8 cellular contexts compared by ENCODE assay signal in genomic region chr1:203607169-203607873, GRCh38. TPM values are rescaled to one million over a fixed set of nuclear protein-coding genes. Genes with fewer than 3 reads are reported as not detected.
DNase-seq lines count a peak whose midpoint lies in the region; ATAC-seq, FAIRE-seq and TF ChIP-seq lines count a peak whose summit lies in the region.

No MANE protein-coding gene starts in this region.

- H3K9me3 ChIP-seq in right lobe of liver: no peaks in the 10 kb centered on the region
- H3K9me3 ChIP-seq in HepG2 (ENCODE audit: low read length): no peaks in the 10 kb centered on the region
- H3K9me3 ChIP-seq in ovary: no peaks in the 10 kb centered on the region

- WGBS in right lobe of liver (ENCODE audit: insufficient coverage, low coverage, low lambda C conversion rate, missing lambda C conversion rate): 73% methylated on average over 5 of the region's 8 CpGs
- WGBS in HepG2 (ENCODE audit: low lambda C conversion rate): 39% methylated on average over 8 of the region's 8 CpGs
- WGBS in ovary, 3 donors: 40 to 52% (median 43%) methylated on average over 8 of the region's 8 CpGs

- no peak for FAIRE-seq in HepG2 (lab: Jason Lieb, UNC)

- H3K36me3 ChIP-seq in right lobe of liver: no peaks in the 10 kb centered on the region
- H3K36me3 ChIP-seq in HepG2 (replicated peaks in 1 of 2; ENCODE audit: control insufficient read depth in 1 of 2, insufficient read depth in 2 of 2, low read length in 2 of 2): no peaks in the 10 kb centered on the region
- H3K36me3 ChIP-seq in ovary: no peaks in the 10 kb centered on the region

- H3K9me3 Mint-ChIP-seq in activated B cell treated with CpG ODN at 0.5 μM for 24 hours: no peaks in the 10 kb centered on the region

- TF ChIP-seq POLR2A in right lobe of liver (IDR thresholded peaks at IDR 0.05) (no peak), HepG2 (IDR thresholded peaks at IDR 0.05; ENCODE audit: insufficient read depth in 1 of 2, low read depth in 2 of 2, low read length in 2 of 2) (no peak), ovary (IDR thresholded peaks at IDR 0.05) (no peak)

- DNase-seq in right lobe of liver: peak in 1 of 3 donors; percentile 51
- DNase-seq in HepG2 (ENCODE audit: low spot score): no peak
- DNase-seq in activated B cell treated with CpG ODN at 0.5 μM for 24 hours: no peak
- DNase-seq in central memory CD4-positive, alpha-beta T cell: peak; percentile 75
- DNase-seq in ovary: peak; percentile 50 to 74 (median 63)
- DNase-seq in NCI-H2171 treated with DMSO at 0.1 percent for 48 hours (lab: John Stamatoyannopoulos, UW): no peak
- DNase-seq in GM19238 (ENCODE audit: insufficient read length, low spot score): no peak

- no peak overlapping the region for H3K4me2 ChIP-seq in HepG2 (ENCODE audit: low read depth, low read length)

- no peaks in the 10 kb centered on the region for H3K36me3 Mint-ChIP-seq in activated B cell treated with CpG ODN at 0.5 μM for 24 hours (ENCODE audit: low read depth)

- H3K27ac Mint-ChIP-seq in activated B cell treated with CpG ODN at 0.5 μM for 24 hours: no peak overlapping the region

- no peak for TF ChIP-seq RAD21 in HepG2 (CRISPR knock-in tag; IDR thresholded peaks at IDR 0.05)

- CTCF ChIA-PET in HepG2 (lab: Yijun Ruan, JAX; ENCODE audit: low intra/inter-chr PET ratio, low total read pairs): no interaction called here
- CTCF ChIA-PET in activated B cell treated with CpG ODN at 0.5 μM for 24 hours (lab: Charles Lee): interaction anchor here (0.7 kb wide), 1 partner anchor 94 kb away, joined by 3 read pairs; no protein-coding TSS in a partner anchor

- H3K9ac ChIP-seq in HepG2 (ENCODE audit: insufficient read depth, low read depth, low read length): no peak overlapping the region

- no peaks in the 10 kb centered on the region for H4K20me1 ChIP-seq in HepG2 (ENCODE audit: insufficient read depth, low read length)

- H3K4me3 Mint-ChIP-seq in activated B cell treated with CpG ODN at 0.5 μM for 24 hours: no peak overlapping the region

- H3K79me2 ChIP-seq in HepG2 (ENCODE audit: insufficient read depth, low read length): no peaks in the 10 kb centered on the region

- no TSS peak for BruUV-seq in HepG2 (replicated peaks; lab: Mats Ljungman, UMichigan)

- H3K27me3 Mint-ChIP-seq in activated B cell treated with CpG ODN at 0.5 μM for 24 hours: no peaks in the 10 kb centered on the region

- intact Hi-C loops in right lobe of liver (cut with DNase I) (no loop called here), HepG2 (cut with micrococcal nuclease; ENCODE audit: unreplicated experiment) (no loop called here), activated B cell treated with CpG ODN at 0.5 μM for 24 hours (cut with micrococcal nuclease) (loop anchor here (5.0 kb wide), 1 partner anchor 95 kb away; no protein-coding TSS in a partner anchor), ovary (cut with DNase I) (no loop called here)

- H3K4me1 ChIP-seq in right lobe of liver: no peaks in the 10 kb centered on the region
- no peaks in the 10 kb centered on the region for H3K4me1 ChIP-seq in HepG2 (ENCODE audit: insufficient read depth, low read length)
- H3K4me1 ChIP-seq in ovary (ENCODE audit: insufficient read depth): no peaks in the 10 kb centered on the region

- in situ Hi-C loops in HepG2 (cut with HindIII; ENCODE audit: extremely low pct_ligation_motif_present, low pct_unique_long_range_greater_than_20kb): no loop called here

- peak; percentile 70 to 88 (median 85) for ATAC-seq in right lobe of liver
- ATAC-seq in HepG2: no peak
- peak; percentile 45 for ATAC-seq in activated B cell treated with CpG ODN at 0.5 μM for 24 hours (ENCODE audit: low read depth)
- no peak for ATAC-seq in GM19463 (IDR thresholded peaks at IDR 0.05; ENCODE audit: unreplicated experiment)

- H3K4me1 Mint-ChIP-seq in activated B cell treated with CpG ODN at 0.5 μM for 24 hours: peaks cover 3% of the 10 kb centered on the region

- H3K4me3 ChIP-seq in right lobe of liver (no peak overlapping the region), HepG2 (replicated peaks in 1 of 3; ENCODE audit: insufficient read depth in 1 of 3, low read depth in 2 of 3, low read length in 3 of 3) (no peak overlapping the region), ovary (no peak overlapping the region)

- TF ChIP-seq EP300 in HepG2 (IDR thresholded peaks at IDR 0.05; ENCODE audit: low read depth in 2 of 2, low read length in 2 of 2): no peak
- no peak for TF ChIP-seq EP300 in HepG2 (CRISPR knock-in tag; IDR thresholded peaks at IDR 0.05; ENCODE audit: borderline replicate concordance)
- no peak for TF ChIP-seq EP300 in ovary (IDR thresholded peaks at IDR 0.05)

- TF ChIP-seq CTCF in right lobe of liver (IDR thresholded peaks at IDR 0.05) (no peak), HepG2 (CRISPR knock-in tag; IDR thresholded peaks at IDR 0.05) (no peak), activated B cell treated with CpG ODN at 0.5 μM for 24 hours (IDR thresholded peaks at IDR 0.05) (no peak), ovary (IDR thresholded peaks at IDR 0.05) (no peak)

- H3K27ac ChIP-seq in right lobe of liver: no peak overlapping the region
- H3K27ac ChIP-seq in HepG2 (ENCODE audit: extremely low read length, insufficient read depth, low read length): no peak overlapping the region
- H3K27ac ChIP-seq in ovary: peak overlapping the region in 1 of 2 donors; percentile 10

- no peak overlapping the region for H2AFZ ChIP-seq in HepG2 (ENCODE audit: low read length)

- H3K27me3 ChIP-seq in right lobe of liver: no peaks in the 10 kb centered on the region
- no peaks in the 10 kb centered on the region; a peak in 2 of 5 replicates for H3K27me3 ChIP-seq in HepG2 (ENCODE audit: control insufficient read depth in 1 of 2, insufficient read depth in 2 of 2, low read length in 2 of 2)
- H3K27me3 ChIP-seq in ovary: no peaks in the 10 kb centered on the region

- POLR2A ChIA-PET in HepG2 (lab: Yijun Ruan, JAX) (no interaction called here), activated B cell treated with CpG ODN at 0.5 μM for 24 hours (lab: Charles Lee) (no interaction called here)

TF ChIP-seq in HepG2, 621 proteins besides CTCF, POLR2A, EP300 and RAD21 (continues in another document):
- TF ChIP-seq HINFP (CRISPR knock-in tag; IDR thresholded peaks at IDR 0.05; ENCODE audit: low read depth) (no peak), ZNF546 (CRISPR knock-in tag; conservative IDR thresholded peaks at IDR 0.05) (no peak), UBTF (CRISPR knock-in tag; IDR thresholded peaks at IDR 0.05) (no peak), ZFP62 (CRISPR knock-in tag; IDR thresholded peaks at IDR 0.05) (no peak)

RNA-seq across cellular contexts. Expression of gene ATP2B4, which starts 19.3 kb away (rescaled TPM):
- total RNA-seq in right lobe of liver (10 to 100 TPM in 4 of 6 experiments, 1 to 10 TPM in 2; 8.7 to 59.3 (median 23.3) TPM), HepG2 (2016; rRNA removed; fragmentation: Illumina TruSeq; extraction: Trizol) (6.2 and 12.4 TPM in 2 replicates), activated B cell treated with CpG ODN at 0.5 μM for 24 hours (5.0 and 6.6 TPM in 2 replicates), ovary (100 to 1,000 TPM in 3 of 7 donors, 10 to 100 TPM in 4; 49.4 to 121 (median 98.8) TPM)
- 1.7 TPM in 2 replicates for total RNA-seq in HepG2 (2016; cell fraction: cytosol; rRNA removed; fragmentation: Illumina TruSeq; extraction: Trizol; ENCODE audit: low read depth)
- 6.9 and 11.1 TPM in 2 replicates for total RNA-seq in HepG2 (2016; cell fraction: insoluble cytoplasmic fraction; rRNA removed; fragmentation: Illumina TruSeq; extraction: Trizol)
- total RNA-seq in HepG2 (2016; cell fraction: membrane; rRNA removed; fragmentation: Illumina TruSeq; extraction: Trizol): 3.0 and 3.9 TPM in 2 replicates
- total RNA-seq in HepG2 (2016; cell fraction: nucleus; rRNA removed; fragmentation: Illumina TruSeq; extraction: Trizol): 19.3 and 20.7 TPM in 2 replicates
- polyA plus RNA-seq in HepG2 (2011; rRNA removed) (9.0 and 9.9 TPM in 2 replicates), ovary (100 to 1,000 TPM in 1 of 2 donors, 10 to 100 TPM in 1; 46.2 to 482 TPM)
- polyA plus RNA-seq in HepG2 (2011; cell fraction: cytosol; rRNA removed): 5.2 and 7.5 TPM in 2 replicates
- 12.2 and 12.9 TPM in 2 replicates for polyA plus RNA-seq in HepG2 (2011; cell fraction: nucleus; rRNA removed)
- 6.8 and 9.0 TPM in 2 replicates for polyA plus RNA-seq in HepG2 (2012)
- 0.69 and 0.76 TPM in 2 replicates for polyA plus RNA-seq in HepG2 (2016; cell fraction: cytosol; fragmentation: Illumina TruSeq; extraction: Trizol; ENCODE audit: low read depth)
- 3.5 and 4.1 TPM in 2 replicates for polyA plus RNA-seq in HepG2 (2016; cell fraction: insoluble cytoplasmic fraction; fragmentation: Illumina TruSeq; extraction: Trizol; ENCODE audit: low read depth)
- 1.8 and 2.0 TPM in 2 replicates for polyA plus RNA-seq in HepG2 (2016; cell fraction: membrane; fragmentation: Illumina TruSeq; extraction: Trizol; ENCODE audit: low read depth)
- polyA plus RNA-seq in HepG2 (2016; cell fraction: nucleus; fragmentation: Illumina TruSeq; extraction: Trizol; ENCODE audit: insufficient read depth, low read depth): 17.9 and 18.5 TPM in 2 replicates
- polyA minus RNA-seq in HepG2 (2011; rRNA and poly(A)+ RNA removed; ENCODE audit: low replicate concordance): 32.7 and 131 TPM in 2 replicates
- polyA minus RNA-seq in HepG2 (2011; cell fraction: cytosol; rRNA and poly(A)+ RNA removed): 14.0 and 16.7 TPM in 2 replicates
- polyA minus RNA-seq in HepG2 (2011; cell fraction: nucleus; rRNA and poly(A)+ RNA removed): 14.4 and 22.9 TPM in 2 replicates

Comparison
In these comparisons a context has a peak if more than half of its experiments do, and no peak if none do; other contexts are left out.
1. ATAC-seq: peak in right lobe of liver (4 of 4) and activated B cell treated with CpG ODN at 0.5 μM for 24 hours (single experiment); none in HepG2 (single experiment) and GM19463 (single experiment).
2. DNase-seq: peak in central memory CD4-positive, alpha-beta T cell (single experiment) and ovary (5 of 5); none in HepG2 (single experiment), activated B cell treated with CpG ODN at 0.5 μM for 24 hours (single experiment), NCI-H2171 treated with DMSO at 0.1 percent for 48 hours (single experiment) and GM19238 (single experiment).